8 cellular contexts compared by ENCODE assay signal in the genomic region with DNA sequence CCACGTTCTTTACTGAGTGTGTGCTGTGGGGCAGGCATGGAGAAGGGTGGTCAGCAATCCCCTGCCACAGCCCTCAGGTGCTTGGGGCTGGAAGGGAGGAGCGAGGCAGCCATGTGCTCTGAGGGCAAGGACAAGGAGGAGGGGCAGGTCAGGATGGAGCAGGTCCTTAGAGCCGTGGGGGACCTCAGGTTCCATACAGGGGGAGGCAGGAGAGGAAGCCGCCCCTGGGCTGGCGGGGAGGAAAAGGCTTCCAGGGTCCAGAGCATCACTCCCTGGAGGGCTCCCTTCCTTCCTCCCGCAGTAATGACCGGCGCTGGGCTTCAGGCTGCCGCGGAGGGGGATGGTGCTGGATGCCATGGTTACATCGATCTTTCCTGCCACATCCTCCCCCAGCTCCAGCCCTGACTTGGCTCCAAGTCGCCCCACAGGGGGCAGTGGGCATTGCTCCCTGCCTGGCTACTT. TPM values are rescaled to one million over a fixed set of nuclear protein-coding genes. Genes with fewer than 3 reads are reported as not detected.
DNase-seq lines count a peak whose midpoint lies in the region; ATAC-seq and TF ChIP-seq lines count a peak whose summit lies in the region.

No MANE protein-coding gene starts in this region.

- H2AFZ ChIP-seq in OCI-LY3 (ENCODE audit: low read depth, low read length) (peak overlapping the region; percentile 95), osteoblast (ENCODE audit: low read length) (peak overlapping the region; percentile 86)

- H3K4me1 ChIP-seq in OCI-LY3 (ENCODE audit: low read length) (peaks cover 20% of the 10 kb centered on the region), osteoblast (ENCODE audit: insufficient read depth, low read length) (peaks cover 9% of the 10 kb centered on the region)

- H3K4me3 ChIP-seq in OCI-LY3 (ENCODE audit: low read length) = peak overlapping the region; percentile 88
- H3K4me3 ChIP-seq in osteoblast (ENCODE audit: insufficient read depth, low read length) = peak overlapping the region; percentile 70

- ATAC-seq in GM18868 (IDR thresholded peaks at IDR 0.05; ENCODE audit: unreplicated experiment) = no peak

- DNase-seq in COLO668 (lab: John Stamatoyannopoulos, UW; ENCODE audit: unreplicated experiment) (peak; percentile 15), globus pallidus (ENCODE audit: low spot score) (peak; percentile 28), osteoblast (ENCODE audit: insufficient read length, low spot score, missing footprints) (peak; percentile 73), AG08395 (ENCODE audit: low spot score) (no peak), DMS 273 treated with DMSO at 0.1 percent for 48 hours (lab: John Stamatoyannopoulos, UW) (no peak)
- no peak for DNase-seq in stimulated activated CD4-positive, alpha-beta T cell treated with anti-CD3 and anti-CD28 coated beads, Interleukin-4, amount 100 ng/mL, for 24 hours

- no peaks in the 10 kb centered on the region for H3K79me2 ChIP-seq in OCI-LY3 (ENCODE audit: low read length)
- H3K79me2 ChIP-seq in osteoblast (ENCODE audit: insufficient read depth, low read length) = no peaks in the 10 kb centered on the region

- H3K36me3 ChIP-seq in OCI-LY3 (replicated peaks; ENCODE audit: low read depth, low read length) (no peaks in the 10 kb centered on the region), osteoblast (ENCODE audit: insufficient read depth, low read length) (no peaks in the 10 kb centered on the region)

- H3K27ac ChIP-seq in OCI-LY3 (ENCODE audit: low read length) = no peak overlapping the region
- no peak overlapping the region for H3K27ac ChIP-seq in osteoblast (ENCODE audit: low read depth, low read length)

- no peaks in the 10 kb centered on the region for H4K20me1 ChIP-seq in OCI-LY3 (ENCODE audit: insufficient read depth, low read length)
- no peaks in the 10 kb centered on the region for H4K20me1 ChIP-seq in osteoblast (ENCODE audit: insufficient read depth, low read length)

- H3K27me3 ChIP-seq in OCI-LY3 (ENCODE audit: low read depth, low read length) (no peaks in the 10 kb centered on the region), osteoblast (ENCODE audit: insufficient read depth, low read length) (peaks cover 3% of the 10 kb centered on the region)

- H3K9me3 ChIP-seq in OCI-LY3 (ENCODE audit: insufficient read depth, low read length) (no peaks in the 10 kb centered on the region), osteoblast (ENCODE audit: low read depth, low read length) (no peaks in the 10 kb centered on the region)

- H3K4me2 ChIP-seq in OCI-LY3 (ENCODE audit: low read length) (peak overlapping the region; percentile 99), osteoblast (ENCODE audit: insufficient read depth, low read length) (peak overlapping the region; percentile 84)

- H3K9ac ChIP-seq in OCI-LY3 (ENCODE audit: low read length) = peak overlapping the region; percentile 68

- TF ChIP-seq CTCF in OCI-LY3 (IDR thresholded peaks at IDR 0.05; ENCODE audit: low read depth, low read length) (no peak), osteoblast (IDR thresholded peaks at IDR 0.05; ENCODE audit: extremely low read depth, low read depth, low read length) (no peak)

RNA-seq across cellular contexts. Expression of a gene that starts 6.6 kb away (rescaled TPM):
- total RNA-seq in osteoblast = 1.4 and 2.4 TPM in 2 replicates

Comparison
In these comparisons a context has a peak if more than half of its experiments do, and no peak if none do; other contexts are left out.
1. DNase-seq: peak in COLO668 (single experiment), globus pallidus (single experiment) and osteoblast (single experiment); none in AG08395 (single experiment), stimulated activated CD4-positive, alpha-beta T cell treated with anti-CD3 and anti-CD28 coated beads, Interleukin-4, amount 100 ng/mL, for 24 hours (single experiment) and DMS 273 treated with DMSO at 0.1 percent for 48 hours (single experiment).